In genomic region chr20:19830351-19830750, GRCh38 we compare ENCODE assay signal across 17 cellular contexts.
DNase-seq lines count a peak whose midpoint lies in the region; FAIRE-seq and TF ChIP-seq lines count a peak whose summit lies in the region.
"Had no signal": no experiment of that assay in that cellular context is flagged by ENCODE, and none has a peak within 500 bp of the region (broad histone marks: within the 10 kb centered on the region; RNA-seq: fewer than 3 reads in every experiment).

No MANE protein-coding gene starts in this region.

- 89% methylated on average over 2 of the region's 2 CpGs for WGBS in smooth muscle cell (ENCODE audit: low lambda C conversion rate)

- H3K9ac ChIP-seq in endothelial cell of umbilical vein (replicated peaks; ENCODE audit: extremely low read depth, insufficient read depth, low read length) = no peak overlapping the region
- H3K9ac ChIP-seq in smooth muscle cell (ENCODE audit: low read depth) = no peak overlapping the region

- DNase-seq in HT1080 (ENCODE audit: low read depth) (peak; percentile 37), endothelial cell of umbilical vein (ENCODE audit: low read depth, low spot score) (peak; percentile 59), lung microvascular endothelial cell (ENCODE audit: low read depth in 2 of 2) (peak; percentile 72), smooth muscle cell (lab: John Stamatoyannopoulos, UW; ENCODE audit: unreplicated experiment) (no peak), substantia nigra (lab: John Stamatoyannopoulos, UW) (no peak), MV-4-11 (lab: John Stamatoyannopoulos, UW) (no peak), nucleus accumbens (lab: John Stamatoyannopoulos, UW) (no peak), frontal cortex (ENCODE audit: low spot score in 2 of 2) (no peak)
- DNase-seq: AML-193, DMS79 treated with DMSO at 0.1 percent for 48 hours, Karpas-422, NCI-H1048, NCI-H1436, NCI-H1930 had no signal

- H4K20me1 ChIP-seq in endothelial cell of umbilical vein (replicated peaks; ENCODE audit: control insufficient read depth, extremely low read depth, insufficient read depth, low read length) (no peaks in the 10 kb centered on the region), smooth muscle cell (ENCODE audit: low read depth) (no peaks in the 10 kb centered on the region)

- no peaks in the 10 kb centered on the region for H3K27me3 ChIP-seq in endothelial cell of umbilical vein (ENCODE audit: control insufficient read depth in 2 of 2, insufficient read depth in 2 of 2, low read length in 2 of 2)
- H3K27me3 ChIP-seq in smooth muscle cell (ENCODE audit: low read depth) = no peaks in the 10 kb centered on the region

- dilution Hi-C loops in endothelial cell of umbilical vein (cut with MboI; ENCODE audit: extremely low pct_ligation_motif_present, low sequenced_read_pairs) = no loop called here

- CTCF ChIA-PET in endothelial cell of umbilical vein (lab: Charles Lee) = interaction anchor here (3.4 kb wide), 1 partner anchor 45 kb away, joined by 37 read pairs; no protein-coding TSS in a partner anchor

- no peak overlapping the region for H3K4me2 ChIP-seq in endothelial cell of umbilical vein (ENCODE audit: insufficient read depth, low read length)
- H3K4me2 ChIP-seq in smooth muscle cell = peak overlapping the region; percentile 13
- H3K4me2 ChIP-seq: GM23338 had no signal

- H3K36me3 ChIP-seq in endothelial cell of umbilical vein (ENCODE audit: control insufficient read depth in 2 of 2, extremely low read depth in 1 of 2, insufficient read depth in 2 of 2, low read length in 2 of 2) = no peaks in the 10 kb centered on the region
- no peaks in the 10 kb centered on the region for H3K36me3 ChIP-seq in smooth muscle cell (ENCODE audit: low read depth)

- H3K27ac ChIP-seq in endothelial cell of umbilical vein (ENCODE audit: insufficient read depth, low read depth, low read length) (no peak overlapping the region), smooth muscle cell (ENCODE audit: low read depth) (no peak overlapping the region), substantia nigra (ENCODE audit: low read depth, low read length, poor library complexity, severe bottlenecking) (no peak overlapping the region)
- H3K27ac ChIP-seq: C4-2B had no signal

- intact Hi-C loops in endothelial cell of umbilical vein (cut with micrococcal nuclease) = loop anchor here (1.0 kb wide), 1 partner anchor 10 kb away; no protein-coding TSS in a partner anchor

- BruUV-seq in endothelial cell of umbilical vein (replicated peaks; lab: Mats Ljungman, UMichigan) = no TSS peak

- H3F3A ChIP-seq in smooth muscle cell (ENCODE audit: low read depth) = no peaks in the 10 kb centered on the region

- H3K9me1 ChIP-seq in endothelial cell of umbilical vein (replicated peaks; ENCODE audit: control insufficient read depth, extremely low read depth, insufficient read depth, low read length) = no peaks in the 10 kb centered on the region

- H2AFZ ChIP-seq in endothelial cell of umbilical vein (ENCODE audit: low read depth, low read length) (no peak overlapping the region), smooth muscle cell (ENCODE audit: low read depth) (no peak overlapping the region)
- H2AFZ ChIP-seq: GM23338 had no signal

- TF ChIP-seq POLR2A in endothelial cell of umbilical vein (IDR thresholded peaks at IDR 0.05; ENCODE audit: low read depth, low read length) = no peak

- TF ChIP-seq CTCF in endothelial cell of umbilical vein (IDR thresholded peaks at IDR 0.05; ENCODE audit: extremely low read depth in 1 of 2, insufficient read depth in 1 of 2, low read depth in 1 of 2, low read length in 2 of 2) = no peak
- no peak for TF ChIP-seq CTCF in smooth muscle cell (IDR thresholded peaks at IDR 0.05; ENCODE audit: borderline replicate concordance, insufficient read depth, poor library complexity, severe bottlenecking)

- no peak overlapping the region for H3K4me3 ChIP-seq in endothelial cell of umbilical vein (replicated peaks in 1 of 3; ENCODE audit: insufficient read depth in 1 of 3, low read depth in 1 of 3, low read length in 3 of 3)
- H3K4me3 ChIP-seq in smooth muscle cell = no peak overlapping the region
- H3K4me3 ChIP-seq: GM23338 had no signal

- H3K4me1 ChIP-seq in endothelial cell of umbilical vein (ENCODE audit: control insufficient read depth, extremely low read depth, insufficient read depth, low read length) (peaks cover 20% of the 10 kb centered on the region), smooth muscle cell (ENCODE audit: low read depth) (peaks cover 10% of the 10 kb centered on the region)

- H3K79me2 ChIP-seq in endothelial cell of umbilical vein (ENCODE audit: control insufficient read depth, insufficient read depth, low read length) = no peaks in the 10 kb centered on the region
- no peaks in the 10 kb centered on the region for H3K79me2 ChIP-seq in smooth muscle cell (ENCODE audit: low read depth)

- H3K9me3 ChIP-seq in endothelial cell of umbilical vein (replicated peaks; ENCODE audit: control insufficient read depth, insufficient read depth, low read length) (no peaks in the 10 kb centered on the region), smooth muscle cell (replicated peaks; ENCODE audit: low read depth) (no peaks in the 10 kb centered on the region)

- POLR2A ChIA-PET in endothelial cell of umbilical vein (lab: Charles Lee) = no interaction called here

- FAIRE-seq in endothelial cell of umbilical vein (lab: Jason Lieb, UNC) = peak; percentile 44
- FAIRE-seq in frontal cortex (lab: Jason Lieb, UNC) = no peak
- FAIRE-seq: G401.6 had no signal

TF ChIP-seq in endothelial cell of umbilical vein, 7 proteins besides CTCF, POLR2A, EP300 and RAD21:
- no peak for TF ChIP-seq MYC (IDR thresholded peaks at IDR 0.05; ENCODE audit: low read depth, low read length)
- TF ChIP-seq FOS (IDR thresholded peaks at IDR 0.05; ENCODE audit: borderline replicate concordance, insufficient read depth, low read length) = no peak
- TF ChIP-seq POLR2AphosphoS5 (IDR thresholded peaks at IDR 0.05; ENCODE audit: insufficient read depth, low read depth, low read length) = no peak
- TF ChIP-seq, protein P1, sequence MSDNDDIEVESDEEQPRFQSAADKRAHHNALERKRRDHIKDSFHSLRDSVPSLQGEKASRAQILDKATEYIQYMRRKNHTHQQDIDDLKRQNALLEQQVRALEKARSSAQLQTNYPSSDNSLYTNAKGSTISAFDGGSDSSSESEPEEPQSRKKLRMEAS (IDR thresholded peaks at IDR 0.05; ENCODE audit: insufficient read depth, insufficient read length) = no peak
- TF ChIP-seq GATA2 (IDR thresholded peaks at IDR 0.05; ENCODE audit: insufficient read depth, insufficient read length, low read depth, low read length) = no peak
- no peak for TF ChIP-seq EZH2 (IDR thresholded peaks at IDR 0.05; ENCODE audit: borderline replicate concordance, low read depth, low read length, severe bottlenecking)
- no peak for TF ChIP-seq JUN (IDR thresholded peaks at IDR 0.05; ENCODE audit: borderline replicate concordance, insufficient read depth, insufficient read length, low read depth)

Comparison
In these comparisons a context has a peak if more than half of its experiments do, and no peak if none do; other contexts are left out.
1. DNase-seq: peak in HT1080 (single experiment), endothelial cell of umbilical vein (single experiment) and lung microvascular endothelial cell (2 of 2); none in smooth muscle cell (single experiment), substantia nigra (0 of 49), MV-4-11 (single experiment), nucleus accumbens (0 of 56) and frontal cortex (0 of 2).